Comparison of ENCODE assay signal across 12 cellular contexts in the genomic region with DNA sequence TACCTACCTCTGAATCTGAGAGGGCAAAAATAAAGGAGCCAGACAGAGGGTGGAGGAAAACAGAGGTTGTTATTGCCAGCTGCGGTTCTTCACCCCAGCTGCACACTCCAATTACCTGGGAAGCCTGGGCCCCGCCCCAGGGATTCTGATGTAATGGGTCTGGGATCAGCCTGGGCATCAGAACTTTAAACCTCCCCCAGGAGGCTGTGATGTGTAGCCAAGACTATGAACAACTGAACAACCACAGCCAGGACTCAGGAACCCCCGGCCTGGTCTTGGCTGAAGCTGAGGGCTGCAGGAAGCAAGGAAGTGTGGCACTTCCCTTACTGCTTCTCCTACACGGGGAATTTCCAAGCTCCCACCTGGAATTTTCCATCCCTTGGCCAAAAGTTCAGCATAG.
DNase-seq lines count a peak whose midpoint lies in the region; ATAC-seq and TF ChIP-seq lines count a peak whose summit lies in the region.
"Had no signal": no experiment of that assay in that cellular context is flagged by ENCODE, and none has a peak within 500 bp of the region (broad histone marks: within the 10 kb centered on the region; RNA-seq: fewer than 3 reads in every experiment).

No MANE protein-coding gene starts in this region.

- intact Hi-C loops in MCF 10A (cut with micrococcal nuclease) = no loop called here
- intact Hi-C loops in tibial artery (cut with DNase I; ENCODE audit: low total_unique reads) = no loop called here
- intact Hi-C loops in prostate gland (cut with DNase I) = no loop called here

- POLR2A ChIA-PET in MCF 10A (lab: Yijun Ruan, JAX) = interaction anchor here (0.6 kb wide), 1 partner anchor 1951 kb away, joined by 3 read pairs; no protein-coding TSS in a partner anchor

- H3K4me1 ChIP-seq in tibial artery (peaks cover 0 to 53% (median 24%) of the 10 kb centered on the region in 4 donors), prostate gland (replicated peaks) (no peaks in the 10 kb centered on the region)

- TF ChIP-seq CTCF in MCF 10A (IDR thresholded peaks at IDR 0.05; ENCODE audit: unreplicated experiment) = no peak
- TF ChIP-seq CTCF in tibial artery (IDR thresholded peaks at IDR 0.05) = no peak
- TF ChIP-seq CTCF in prostate gland (IDR thresholded peaks at IDR 0.05) = no peak

- no peaks in the 10 kb centered on the region for H3K9me3 Mint-ChIP-seq in MCF 10A (ENCODE audit: unreplicated experiment)

- DNase-seq in NCI-H748 (lab: John Stamatoyannopoulos, UW; ENCODE audit: unreplicated experiment) (peak; percentile 15), NCI-H748 treated with DMSO at 0.1 percent for 48 hours (lab: John Stamatoyannopoulos, UW) (no peak), MCF 10A (ENCODE audit: unreplicated experiment) (peak; percentile 36), left lobe of liver (ENCODE audit: low spot score) (peak; percentile 84), tibial artery (no peak), NK-92 (lab: John Stamatoyannopoulos, UW; ENCODE audit: unreplicated experiment) (no peak), erythroblast (lab: John Stamatoyannopoulos, UW) (no peak), prostate gland (ENCODE audit: low spot score) (no peak)
- DNase-seq: activated CD4-positive, alpha-beta T cell treated with anti-CD3 and anti-CD28 coated beads for 1 hour; activated gamma-delta T cell; SK-N-SH had no signal

- H3K4me1 Mint-ChIP-seq in MCF 10A (ENCODE audit: insufficient read depth, unreplicated experiment) = peaks cover 6% of the 10 kb centered on the region

- no peaks in the 10 kb centered on the region for H3K27me3 ChIP-seq in tibial artery
- no peaks in the 10 kb centered on the region for H3K27me3 ChIP-seq in prostate gland (replicated peaks; ENCODE audit: insufficient read depth)

- peak; percentile 86 for ATAC-seq in left lobe of liver

- no peak overlapping the region for H3K4me3 Mint-ChIP-seq in MCF 10A (ENCODE audit: unreplicated experiment)

- H3K9me3 ChIP-seq in tibial artery (no peaks in the 10 kb centered on the region), prostate gland (no peaks in the 10 kb centered on the region)
- H3K9me3 ChIP-seq: SK-N-SH had no signal

- H3K36me3 ChIP-seq in tibial artery (peaks cover 0 to 18% (median 9%) of the 10 kb centered on the region in 3 donors), prostate gland (no peaks in the 10 kb centered on the region)

- H3K27ac ChIP-seq in tibial artery (peak overlapping the region; percentile 43 to 78), prostate gland (no peak overlapping the region)

- no peaks in the 10 kb centered on the region for H3K27me3 Mint-ChIP-seq in MCF 10A (ENCODE audit: insufficient read depth, unreplicated experiment)

- WGBS in prostate gland = 32% methylated on average over 4 of the region's 4 CpGs

- no peak overlapping the region for H3K27ac Mint-ChIP-seq in MCF 10A (ENCODE audit: low read depth, unreplicated experiment)

- H3K4me3 ChIP-seq in tibial artery (no peak overlapping the region), prostate gland (no peak overlapping the region)
- H3K4me3 ChIP-seq: skin epidermis had no signal

- BruUV-seq in MCF 10A (replicated peaks; lab: Mats Ljungman, UMichigan) = no TSS peak

- H3K36me3 Mint-ChIP-seq in MCF 10A (ENCODE audit: insufficient read depth, unreplicated experiment) = peaks cover 7% of the 10 kb centered on the region

- TF ChIP-seq POLR2A in erythroblast (IDR thresholded peaks at IDR 0.05; ENCODE audit: low read length) (no peak), prostate gland (IDR thresholded peaks at IDR 0.05) (no peak)

- CTCF ChIA-PET in MCF 10A (lab: Yijun Ruan, JAX) = interaction anchor here (0.9 to 1.2 kb wide), 2 partner anchors 83 to 113 kb away, joined by 3 to 4 read pairs; no protein-coding TSS in a partner anchor

Comparison
In these comparisons a context has a peak if more than half of its experiments do, and no peak if none do; other contexts are left out.
1. DNase-seq: peak in NCI-H748 (single experiment), MCF 10A (single experiment) and left lobe of liver (single experiment); none in NCI-H748 treated with DMSO at 0.1 percent for 48 hours (single experiment), tibial artery (0 of 2), NK-92 (single experiment), erythroblast (0 of 2) and prostate gland (single experiment).
2. H3K27ac ChIP-seq: peak in tibial artery (2 of 2); none in prostate gland (0 of 2).